Comparison of ENCODE assay signal across 16 cellular contexts in genomic region chr6:148423601-148424270, GRCh38.
A peak's percentile ranks its signal among the peaks of the same experiment; 100 is the strongest.
DNase-seq lines count a peak whose midpoint lies in the region; ATAC-seq and TF ChIP-seq lines count a peak whose summit lies in the region.
"Had no signal": no experiment of that assay in that cellular context is flagged by ENCODE, and none has a peak within 500 bp of the region (broad histone marks: within the 10 kb centered on the region; RNA-seq: fewer than 3 reads in every experiment).

No MANE protein-coding gene starts in this region.

- H3K4me1 ChIP-seq in suprapubic skin = peaks cover 4% of the 10 kb centered on the region
- H3K4me1 ChIP-seq in CD8-positive, alpha-beta T cell (ENCODE audit: insufficient read depth, low read length) = no peaks in the 10 kb centered on the region
- H3K4me1 ChIP-seq: Peyer's patch, transverse colon had no signal

- H3K27ac ChIP-seq in angular gyrus (ENCODE audit: low read depth, low read length) (peak overlapping the region; percentile 29), suprapubic skin (peak overlapping the region; percentile 22)
- no peak overlapping the region for H3K27ac ChIP-seq in CD8-positive, alpha-beta T cell (ENCODE audit: low read depth, low read length)
- H3K27ac ChIP-seq: cardiac muscle cell, KMS-11, transverse colon had no signal

- no peak overlapping the region for H3K4me3 ChIP-seq in suprapubic skin
- no peak overlapping the region for H3K4me3 ChIP-seq in CD8-positive, alpha-beta T cell (ENCODE audit: low read depth, low read length)
- H3K4me3 ChIP-seq: cardiac muscle cell, Peyer's patch, transverse colon had no signal

- TF ChIP-seq POLR2A in suprapubic skin (IDR thresholded peaks at IDR 0.05) = no peak

- no peaks in the 10 kb centered on the region for H3K36me3 ChIP-seq in suprapubic skin
- no peaks in the 10 kb centered on the region for H3K36me3 ChIP-seq in CD8-positive, alpha-beta T cell (ENCODE audit: insufficient read depth, low read length)
- H3K36me3 ChIP-seq: cardiac muscle cell, Peyer's patch, transverse colon had no signal

- TF ChIP-seq EP300 in suprapubic skin (IDR thresholded peaks at IDR 0.05) = no peak

- DNase-seq in NCI-H1417 (lab: John Stamatoyannopoulos, UW) (peak in 2 of 3 experiments; percentile 4 to 38), NCI-H1417 treated with DMSO at 0.1 percent for 48 hours (lab: John Stamatoyannopoulos, UW) (no peak), iris pigment epithelial cell (ENCODE audit: low read depth) (peak; percentile 54), suprapubic skin (ENCODE audit: low spot score in 2 of 2) (no peak)
- no peak for DNase-seq in CD8-positive, alpha-beta T cell
- DNase-seq in stimulated activated naive CD4-positive, alpha-beta T cell treated with Interleukin-2 at 50 U/mL for 16 hours (lab: John Stamatoyannopoulos, UW) = no peak
- DNase-seq: activated CD8-positive, alpha-beta T cell treated with anti-CD3 and anti-CD28 coated beads, Interleukin-2, amount 10 ng/mL, durations not matched to agents 7 days and 5 days; NCI-H2227 treated with DMSO at 0.1 percent for 48 hours; Peyer's patch; small intestine; T-helper 9 cell; transverse colon had no signal

- 57% methylated on average over 9 of the region's 9 CpGs for WGBS in suprapubic skin

- POLR2A ChIA-PET in CD8-positive, alpha-beta T cell (lab: Charles Lee) = no interaction called here

- H3K36me3 Mint-ChIP-seq in CD8-positive, alpha-beta T cell = no peaks in the 10 kb centered on the region

- no peaks in the 10 kb centered on the region for H3K27me3 ChIP-seq in suprapubic skin
- no peaks in the 10 kb centered on the region for H3K27me3 ChIP-seq in CD8-positive, alpha-beta T cell (ENCODE audit: insufficient read depth, low read length)
- H3K27me3 ChIP-seq: cardiac muscle cell, Peyer's patch, transverse colon had no signal

- intact Hi-C loops in CD8-positive, alpha-beta T cell (cut with DNase I, micrococcal nuclease) = no loop called here

- H3K4me3 Mint-ChIP-seq in CD8-positive, alpha-beta T cell = no peak overlapping the region
- H3K4me3 Mint-ChIP-seq: activated CD8-positive, alpha-beta T cell treated with anti-CD3 and anti-CD28 coated beads, Interleukin-2, amount 10 ng/mL, durations not matched to agents 7 days and 5 days had no signal

- no peaks in the 10 kb centered on the region for H3K9me3 ChIP-seq in suprapubic skin
- H3K9me3 ChIP-seq in CD8-positive, alpha-beta T cell (ENCODE audit: low read length) = no peaks in the 10 kb centered on the region
- H3K9me3 ChIP-seq: Peyer's patch, transverse colon had no signal

- no peaks in the 10 kb centered on the region for H3K4me1 Mint-ChIP-seq in CD8-positive, alpha-beta T cell (ENCODE audit: low read depth)

- CTCF ChIA-PET in CD8-positive, alpha-beta T cell (lab: Charles Lee) = interaction anchor here (0.6 kb wide), 1 partner anchor 10 kb away, joined by 3 read pairs; no protein-coding TSS in a partner anchor

- no peaks in the 10 kb centered on the region for H3K9me3 Mint-ChIP-seq in CD8-positive, alpha-beta T cell

- H3K27ac Mint-ChIP-seq in CD8-positive, alpha-beta T cell = no peak overlapping the region
- H3K27ac Mint-ChIP-seq: activated CD8-positive, alpha-beta T cell treated with anti-CD3 and anti-CD28 coated beads, Interleukin-2, amount 10 ng/mL, durations not matched to agents 7 days and 5 days had no signal

- peaks cover 7% of the 10 kb centered on the region for H3K27me3 Mint-ChIP-seq in CD8-positive, alpha-beta T cell (ENCODE audit: low read depth)

- ATAC-seq in CD8-positive, alpha-beta T cell = no peak
- ATAC-seq in HG03159 (IDR thresholded peaks at IDR 0.05; ENCODE audit: unreplicated experiment) = no peak
- ATAC-seq: activated CD8-positive, alpha-beta T cell treated with anti-CD3 and anti-CD28 coated beads, Interleukin-2, amount 10 ng/mL, durations not matched to agents 7 days and 5 days had no signal

- TF ChIP-seq CTCF in suprapubic skin (IDR thresholded peaks at IDR 0.05) = no peak
- TF ChIP-seq CTCF in CD8-positive, alpha-beta T cell (IDR thresholded peaks at IDR 0.05) = no peak

Comparison
In these comparisons a context has a peak if more than half of its experiments do, and no peak if none do; other contexts are left out.
1. DNase-seq: peak in NCI-H1417 (2 of 3) and iris pigment epithelial cell (single experiment); none in NCI-H1417 treated with DMSO at 0.1 percent for 48 hours (single experiment), suprapubic skin (0 of 2), CD8-positive, alpha-beta T cell (0 of 7) and stimulated activated naive CD4-positive, alpha-beta T cell treated with Interleukin-2 at 50 U/mL for 16 hours (single experiment).